ENCODE assay signal across 8 cellular contexts in the genomic region with DNA sequence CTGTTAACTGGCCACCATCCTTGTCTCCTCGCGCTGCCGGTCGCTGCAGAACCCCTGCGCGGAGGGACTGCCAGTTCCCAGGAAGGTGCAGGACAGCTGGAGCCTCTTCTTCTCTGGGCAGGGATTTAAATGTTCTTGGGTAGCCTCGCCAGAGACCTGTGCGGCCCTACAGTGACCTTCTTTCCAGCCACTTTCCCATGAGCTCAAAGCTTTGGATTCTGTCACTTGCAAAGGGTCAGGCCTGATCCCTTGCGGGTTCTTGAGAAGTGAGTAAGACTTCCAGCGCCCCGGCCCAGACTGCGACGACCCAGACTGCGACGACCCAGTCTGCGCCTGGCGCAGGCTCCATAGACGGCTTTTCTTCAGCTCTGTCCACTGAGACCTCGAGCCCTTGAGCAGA. TPM values are rescaled to one million over a fixed set of nuclear protein-coding genes. Genes with fewer than 3 reads are reported as not detected.
DNase-seq lines count a peak whose midpoint lies in the region; ATAC-seq and TF ChIP-seq lines count a peak whose summit lies in the region.

No MANE protein-coding gene starts in this region.

- H4K20me1 ChIP-seq in mammary epithelial cell (ENCODE audit: insufficient read depth, low read length): no peaks in the 10 kb centered on the region

- in situ Hi-C loops in mammary epithelial cell (cut with MboI; ENCODE audit: low sequenced_read_pairs in 2 of 2): no loop called here

- no peaks in the 10 kb centered on the region for H3K9me3 Mint-ChIP-seq in T-cell
- H3K9me3 Mint-ChIP-seq in nephron progenitor cell: no peaks in the 10 kb centered on the region

- POLR2A ChIA-PET in A673 (lab: Charles Lee; ENCODE audit: low non-redundant PET) (no interaction called here), T-cell (lab: Charles Lee) (interaction anchor here (1.3 kb wide), 3 partner anchors 20 to 28 kb away, joined by 3 to 6 read pairs (median 5); no protein-coding TSS in a partner anchor)

- H3K4me3 Mint-ChIP-seq in T-cell (peak overlapping the region; percentile 97 to 100 (median 99)), nephron progenitor cell (peak overlapping the region; percentile 94)

- peak overlapping the region; percentile 93 for H3K4me2 ChIP-seq in mammary epithelial cell (ENCODE audit: insufficient read depth, low read depth, low read length)

- H3K36me3 Mint-ChIP-seq in T-cell: peaks cover 36% of the 10 kb centered on the region
- H3K36me3 Mint-ChIP-seq in nephron progenitor cell (ENCODE audit: low read depth): no peaks in the 10 kb centered on the region

- H2AFZ ChIP-seq in mammary epithelial cell (ENCODE audit: low read depth, low read length): peak overlapping the region; percentile 64

- H3K4me3 ChIP-seq in A673 (ENCODE audit: low read depth, low read length, poor library complexity, severe bottlenecking) (peak overlapping the region; percentile 76), mammary epithelial cell (replicated peaks in 1 of 3; ENCODE audit: insufficient read depth in 1 of 3, low read depth in 2 of 3, low read length in 3 of 3) (peak overlapping the region; percentile 68 to 78 (median 71))

- peak overlapping the region; percentile 98 for H3K9ac ChIP-seq in mammary epithelial cell (ENCODE audit: insufficient read depth, low read length)

- dilution Hi-C loops in mammary epithelial cell (cut with HindIII; ENCODE audit: low sequenced_read_pairs): loop anchor here (5.0 kb wide), 1 partner anchor 71 kb away; no protein-coding TSS in a partner anchor

- peaks cover 34% of the 10 kb centered on the region for H3K79me2 ChIP-seq in mammary epithelial cell (ENCODE audit: insufficient read depth, low read length)

- CTCF ChIA-PET in A673 (lab: Charles Lee): no interaction called here
- CTCF ChIA-PET in T-cell (lab: Charles Lee): interaction anchor here (0.6 to 1.8 kb wide), 7 partner anchors 23 to 298 kb away, joined by 3 to 7 read pairs (median 3); no protein-coding TSS in a partner anchor
- CTCF ChIA-PET in mammary epithelial cell (lab: Charles Lee; ENCODE audit: low non-redundant PET): no interaction called here

- DNase-seq in A673 (ENCODE audit: low spot score) (no peak), T-cell (peak in 24 of 34 experiments; percentile 7 to 62 (median 21)), mammary epithelial cell (no peak), nephron progenitor cell (no peak), head of caudate nucleus (no peak), HPDE6-E6E7 (ENCODE audit: extremely low spot score) (no peak), DMS153 treated with DMSO at 0.1 percent for 48 hours (lab: John Stamatoyannopoulos, UW; ENCODE audit: unreplicated experiment) (no peak)

- H3K27ac Mint-ChIP-seq in T-cell: peak overlapping the region; percentile 99
- no peak overlapping the region for H3K27ac Mint-ChIP-seq in nephron progenitor cell

- H3K27ac ChIP-seq in A673 (ENCODE audit: low read depth, low read length, poor library complexity, severe bottlenecking) (no peak overlapping the region), mammary epithelial cell (ENCODE audit: insufficient read depth, low read depth, low read length) (peak overlapping the region; percentile 100)

- no TSS peak for BruUV-seq in A673 (replicated peaks; lab: Mats Ljungman, UMichigan)
- BruUV-seq in mammary epithelial cell (replicated peaks; lab: Mats Ljungman, UMichigan): no TSS peak

- H3K4me1 ChIP-seq in A673 (ENCODE audit: insufficient read depth, low read length, poor library complexity, severe bottlenecking) (peaks cover 15% of the 10 kb centered on the region), mammary epithelial cell (ENCODE audit: insufficient read depth, low read length) (peaks cover 42% of the 10 kb centered on the region)

- intact Hi-C loops in A673 (cut with micrococcal nuclease; ENCODE audit: unreplicated experiment): no loop called here
- intact Hi-C loops in mammary epithelial cell (cut with micrococcal nuclease): loop anchor here (5.0 to 10.0 kb wide), 4 partner anchors 54 to 506 kb away; partner anchors contain the start of gene AP2B1
- intact Hi-C loops in head of caudate nucleus (cut with DNase I): no loop called here

- H3K9me3 ChIP-seq in A673 (ENCODE audit: low read depth, low read length, poor library complexity, severe bottlenecking) (no peaks in the 10 kb centered on the region), mammary epithelial cell (replicated peaks; ENCODE audit: insufficient read depth, low read length) (no peaks in the 10 kb centered on the region)

- H3K27me3 Mint-ChIP-seq in T-cell (no peaks in the 10 kb centered on the region), nephron progenitor cell (ENCODE audit: low read depth, poor library complexity) (peaks cover 13% of the 10 kb centered on the region)

- WGBS in mammary epithelial cell (ENCODE audit: low coverage, missing lambda C conversion rate): 100% methylated on average over 11 of the region's 19 CpGs

- TF ChIP-seq CTCF in A673 (conservative IDR thresholded peaks at IDR 0.05; ENCODE audit: low read depth, low read length): no peak
- TF ChIP-seq CTCF in mammary epithelial cell (conservative IDR thresholded peaks at IDR 0.05 in 1 of 2, IDR thresholded peaks at IDR 0.05 in 1 of 2; ENCODE audit: extremely low read depth in 1 of 2, insufficient read depth in 1 of 2, low read depth in 1 of 2, low read length in 2 of 2): no peak
- TF ChIP-seq CTCF in nephron progenitor cell (IDR thresholded peaks at IDR 0.05): no peak

- H3K27me3 ChIP-seq in A673 (replicated peaks; ENCODE audit: insufficient read depth, low read depth, low read length, poor library complexity) (no peaks in the 10 kb centered on the region), mammary epithelial cell (ENCODE audit: insufficient read depth, low read length) (no peaks in the 10 kb centered on the region)

- H3K4me1 Mint-ChIP-seq in T-cell (peaks cover 56 to 67% (median 59%) of the 10 kb centered on the region in 3 donors), nephron progenitor cell (peaks cover 34% of the 10 kb centered on the region)

- ATAC-seq in T-cell (replicated peaks in 1 of 4) (peak in 2 of 4 experiments; percentile 9 to 12), HG03520 (IDR thresholded peaks at IDR 0.05; ENCODE audit: unreplicated experiment) (no peak)

- H3K36me3 ChIP-seq in A673 (ENCODE audit: insufficient read depth, low read length, poor library complexity, severe bottlenecking): no peaks in the 10 kb centered on the region
- H3K36me3 ChIP-seq in mammary epithelial cell (ENCODE audit: insufficient read depth, low read length): no peaks in the 10 kb centered on the region

RNA-seq across cellular contexts. Expression of gene SLFN5, which starts 1.4 kb away (rescaled TPM):
- total RNA-seq in A673 (2021) (5.2 and 5.3 TPM in 2 replicates), T-cell (100 to 1,000 TPM; 132 to 195 (median 164) TPM), mammary epithelial cell (100 to 1,000 TPM; 131 to 154 TPM)
- polyA plus RNA-seq in mammary epithelial cell: 29.6 TPM
- 80.7 TPM for polyA minus RNA-seq in mammary epithelial cell

RNA-seq across cellular contexts. Expression of gene SLC35G3, which starts 47.3 kb away (rescaled TPM):
- total RNA-seq in A673 (2021) (not detected in 2 replicates), T-cell (not detected), mammary epithelial cell (not detected)
- not detected for polyA plus RNA-seq in mammary epithelial cell
- polyA minus RNA-seq in mammary epithelial cell: not detected

Comparison
In these comparisons a context has a peak if more than half of its experiments do, and no peak if none do; other contexts are left out.
1. DNase-seq: peak in T-cell (24 of 34); none in A673 (single experiment), mammary epithelial cell (single experiment), nephron progenitor cell (single experiment), head of caudate nucleus (0 of 42), HPDE6-E6E7 (single experiment) and DMS153 treated with DMSO at 0.1 percent for 48 hours (single experiment).
2. RNA of gene SLFN5, which starts 1.4 kb away (total RNA-seq): 132 to 195 TPM in T-cell and 131 to 154 TPM in mammary epithelial cell; 5.2 to 5.3 TPM in A673; every median in the first group is over 10 times any median in the second.
3. CTCF ChIA-PET loops: an anchor here in T-cell (0.6 to 1.8 kb wide); none called in A673 and mammary epithelial cell.